Comparison of ENCODE assay signal across 28 cellular contexts in the genomic region with DNA sequence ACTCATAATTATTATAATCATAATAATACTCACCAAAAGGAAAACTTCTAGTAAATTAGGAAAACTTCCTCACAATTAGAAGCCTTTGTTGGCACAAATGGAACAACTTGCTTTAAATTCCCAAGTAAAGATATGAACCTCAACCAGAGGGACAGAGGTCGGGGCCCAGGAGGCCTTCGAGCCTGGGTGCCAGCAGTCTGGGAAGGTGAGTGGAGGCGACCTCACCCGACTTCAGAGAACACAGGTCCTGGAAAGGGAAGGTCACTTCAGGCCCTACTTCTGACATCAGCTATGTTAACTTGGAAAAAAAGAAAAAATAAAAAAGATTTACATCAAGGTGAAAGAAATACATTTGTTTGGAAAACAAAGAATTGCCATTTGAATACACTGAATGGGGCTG.
"Had no signal": no experiment of that assay in that cellular context is flagged by ENCODE, and none has a peak within 500 bp of the region (broad histone marks: within the 10 kb centered on the region; RNA-seq: fewer than 3 reads in every experiment).

No MANE protein-coding gene starts in this region.

- H3K36me3 Mint-ChIP-seq: stimulated activated effector memory CD8-positive, alpha-beta T cell treated with anti-CD3 and anti-CD28 coated beads, Interleukin-12 subunit alpha, Interleukin-12 subunit beta, amount 100 ng/mL, for 72 hours; stimulated activated memory B cell treated with anti-CD40 and anti-IgM and Interleukin-4, amounts not matched to agents 10 μg/mL and 1 μg/mL and 100 μg/mL, for 72 hours; stimulated activated naive B cell treated with anti-CD40 and anti-IgM and Interleukin-4, amounts not matched to agents 10 μg/mL and 1 μg/mL and 100 μg/mL, for 72 hours; type B pancreatic cell had no signal

- H3K27ac Mint-ChIP-seq: stimulated activated effector memory CD8-positive, alpha-beta T cell treated with anti-CD3 and anti-CD28 coated beads, Interleukin-12 subunit alpha, Interleukin-12 subunit beta, amount 100 ng/mL, for 72 hours; stimulated activated memory B cell treated with anti-CD40 and anti-IgM and Interleukin-4, amounts not matched to agents 10 μg/mL and 1 μg/mL and 100 μg/mL, for 72 hours; stimulated activated naive B cell treated with anti-CD40 and anti-IgM and Interleukin-4, amounts not matched to agents 10 μg/mL and 1 μg/mL and 100 μg/mL, for 72 hours; type B pancreatic cell had no signal

- FAIRE-seq: urothelium cell line had no signal

- H3K4me1 Mint-ChIP-seq: stimulated activated effector memory CD8-positive, alpha-beta T cell treated with anti-CD3 and anti-CD28 coated beads, Interleukin-12 subunit alpha, Interleukin-12 subunit beta, amount 100 ng/mL, for 72 hours had no signal

- H3K9me3 ChIP-seq: stomach, suprapubic skin, testis, thoracic aorta, thyroid gland, tibial artery, tibial nerve, transverse colon, upper lobe of left lung, upper lobe of right lung, uterus, vagina had no signal

- H3K4me1 ChIP-seq: stomach, suprapubic skin, testis, thyroid gland, tibial artery, tibial nerve, transverse colon, upper lobe of left lung, upper lobe of right lung, uterus, vagina had no signal

- H3K27me3 ChIP-seq: suprapubic skin, testis, thyroid gland, tibial artery, tibial nerve, transverse colon, upper lobe of left lung, upper lobe of right lung, uterus, vagina had no signal

- H3K27ac ChIP-seq: stomach, suprapubic skin, testis, thoracic aorta, thyroid gland, tibial artery, tibial nerve, transverse colon, upper lobe of left lung, upper lobe of right lung, uterus, vagina had no signal

- DNase-seq: stimulated activated CD4-positive, alpha-beta T cell treated with anti-CD3 and anti-CD28 coated beads, Interleukin-2, amount 100 ng/mL, for 48 hours; stimulated activated CD4-positive, alpha-beta T cell treated with anti-CD3 and anti-CD28 coated beads, Interleukin-4, amount 100 ng/mL, for 1 hour; stimulated activated CD4-positive, alpha-beta T cell treated with anti-CD3 and anti-CD28 coated beads, Interleukin-4, amount 100 ng/mL, for 24 hours; stimulated activated CD4-positive, alpha-beta T cell treated with anti-CD3 and anti-CD28 coated beads, Interleukin-4, amount 100 ng/mL, for 4 hours; stimulated activated CD8-positive, alpha-beta memory T cell treated with anti-CD3 and anti-CD28 coated beads, Interleukin-4, amount 100 ng/mL, for 48 hours; stimulated activated naive CD4-positive, alpha-beta T cell treated with Interleukin-2 at 50 U/mL for 16 hours; stimulated activated naive CD8-positive, alpha-beta T cell treated with anti-CD3 and anti-CD28 coated beads, Interleukin-15, amount 100 ng/mL, for 72 hours; stimulated activated naive CD8-positive, alpha-beta T cell treated with anti-CD3 and anti-CD28 coated beads, Interleukin-15, Interleukin-2, amounts not matched to agents 100 U/mL and 50 U/mL, for 24 hours; stomach; substantia nigra; testis; thyroid gland; tibial artery; transverse colon; trophoblast cell; upper lobe of left lung; upper lobe of right lung; uterus had no signal

- H3K36me3 ChIP-seq: stomach, suprapubic skin, thoracic aorta, thyroid gland, tibial artery, tibial nerve, transverse colon, upper lobe of left lung, upper lobe of right lung, uterus, vagina had no signal

- H3K4me3 ChIP-seq: stomach, suprapubic skin, testis, thoracic aorta, thyroid gland, tibial artery, tibial nerve, transverse colon, upper lobe of left lung, upper lobe of right lung, uterus, vagina had no signal

- H3K4me3 Mint-ChIP-seq: stimulated activated effector memory CD8-positive, alpha-beta T cell treated with anti-CD3 and anti-CD28 coated beads, Interleukin-12 subunit alpha, Interleukin-12 subunit beta, amount 100 ng/mL, for 72 hours; stimulated activated memory B cell treated with anti-CD40 and anti-IgM and Interleukin-4, amounts not matched to agents 10 μg/mL and 1 μg/mL and 100 μg/mL, for 72 hours; stimulated activated naive B cell treated with anti-CD40 and anti-IgM and Interleukin-4, amounts not matched to agents 10 μg/mL and 1 μg/mL and 100 μg/mL, for 72 hours; stimulated activated naive CD8-positive, alpha-beta T cell treated with anti-CD3 and anti-CD28 coated beads, Interleukin-15, Interleukin-2, amounts not matched to agents 100 ng/mL and 50 ng/mL, for 24 hours; type B pancreatic cell had no signal

- H3K9me3 Mint-ChIP-seq: stimulated activated effector memory CD8-positive, alpha-beta T cell treated with anti-CD3 and anti-CD28 coated beads, Interleukin-12 subunit alpha, Interleukin-12 subunit beta, amount 100 ng/mL, for 72 hours; stimulated activated naive B cell treated with anti-CD40 and anti-IgM and Interleukin-4, amounts not matched to agents 10 μg/mL and 1 μg/mL and 100 μg/mL, for 72 hours; stimulated activated naive CD8-positive, alpha-beta T cell treated with anti-CD3 and anti-CD28 coated beads, Interleukin-15, amount 100 ng/mL, for 72 hours; stimulated activated naive CD8-positive, alpha-beta T cell treated with anti-CD3 and anti-CD28 coated beads, Interleukin-15, Interleukin-2, amounts not matched to agents 100 ng/mL and 50 ng/mL, for 24 hours; type B pancreatic cell had no signal
